ENCODE assay signal across 20 cellular contexts in genomic region chr10:94370501-94370900, GRCh38.
"Had no signal": no experiment of that assay in that cellular context is flagged by ENCODE, and none has a peak within 500 bp of the region (broad histone marks: within the 10 kb centered on the region; RNA-seq: fewer than 3 reads in every experiment).

No MANE protein-coding gene starts in this region.

- H3K27ac ChIP-seq: esophagus squamous epithelium, neural progenitor cell, prostate gland, right atrium auricular region, spleen, thyroid gland, upper lobe of right lung had no signal

- H3K27me3 ChIP-seq: right atrium auricular region, thyroid gland had no signal

- H3K4me1 ChIP-seq: esophagus squamous epithelium, neural progenitor cell, prostate gland, right atrium auricular region, spleen, thyroid gland, upper lobe of right lung had no signal

- H3K9me3 ChIP-seq: esophagus squamous epithelium, prostate gland, right atrium auricular region, spleen, thyroid gland, upper lobe of right lung had no signal

- DNase-seq: activated CD4-positive, alpha-beta T cell treated with anti-CD3 and anti-CD28 coated beads for 1 hour; activated CD4-positive, alpha-beta T cell treated with anti-CD3 and anti-CD28 coated beads, Interleukin-2, amount 50 U/mL, for 1 hour; activated CD8-positive, alpha-beta T cell treated with anti-CD3 and anti-CD28 coated beads, Interleukin-2, amount 10 ng/mL, durations not matched to agents 7 days and 5 days; activated gamma-delta T cell treated with Interleukin-2 at 50 U/mL for 16 hours; activated T-cell treated with anti-CD3 and anti-CD28 coated beads, Interleukin-2, amount 50 U/mL, for 1 hour; aorta; central memory CD4-positive, alpha-beta T cell; esophagus squamous epithelium; left cardiac atrium; mesenchymal stem cell; naive thymus-derived CD8-positive, alpha-beta T cell; spleen; stimulated activated CD4-positive, alpha-beta T cell treated with anti-CD3 and anti-CD28 coated beads, Interleukin-4, amount 100 ng/mL, for 1 hour; stimulated activated naive CD4-positive, alpha-beta T cell; T-helper 1 cell; thyroid gland; upper lobe of right lung had no signal

- ATAC-seq: activated CD8-positive, alpha-beta T cell treated with anti-CD3 and anti-CD28 coated beads, Interleukin-2, amount 10 ng/mL, durations not matched to agents 7 days and 5 days; left cardiac atrium; naive thymus-derived CD8-positive, alpha-beta T cell; upper lobe of right lung had no signal

- H3K4me3 ChIP-seq: esophagus squamous epithelium, neural progenitor cell, prostate gland, right atrium auricular region, spleen, thyroid gland, upper lobe of right lung had no signal

- H3K36me3 ChIP-seq: esophagus squamous epithelium, neural progenitor cell, prostate gland, right atrium auricular region, spleen, thyroid gland, upper lobe of right lung had no signal
